11 cellular contexts compared by ENCODE assay signal in the genomic region with DNA sequence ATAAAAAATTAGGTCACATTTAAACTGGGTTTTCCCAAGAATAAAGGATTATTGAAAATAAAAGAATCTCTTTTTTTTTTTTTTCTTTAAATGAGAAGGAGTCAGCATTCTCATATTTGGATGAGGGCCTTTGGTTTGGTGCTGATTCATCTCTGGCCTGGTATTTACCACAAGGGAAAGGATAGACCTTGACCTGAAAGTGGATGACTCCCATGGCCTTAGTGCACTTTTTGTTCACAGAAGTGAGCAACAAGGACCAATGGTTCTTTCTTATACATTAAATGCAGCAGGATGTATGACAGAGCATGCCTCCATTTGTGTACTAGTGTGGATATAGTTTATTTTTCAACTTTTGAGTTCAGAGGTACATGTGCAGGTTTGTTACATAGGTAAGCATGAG. TPM values are rescaled to one million over a fixed set of nuclear protein-coding genes. Genes with fewer than 3 reads are reported as not detected.
DNase-seq lines count a peak whose midpoint lies in the region; ATAC-seq and TF ChIP-seq lines count a peak whose summit lies in the region.
"Had no signal": no experiment of that assay in that cellular context is flagged by ENCODE, and none has a peak within 500 bp of the region (broad histone marks: within the 10 kb centered on the region; RNA-seq: fewer than 3 reads in every experiment).

No MANE protein-coding gene starts in this region.

- no peaks in the 10 kb centered on the region for H3K9me3 ChIP-seq in upper lobe of right lung
- H3K9me3 ChIP-seq: vagina had no signal

- no peak overlapping the region for H3K4me3 ChIP-seq in upper lobe of right lung
- H3K4me3 ChIP-seq: vagina had no signal

- peak; percentile 63 for ATAC-seq in HG02798 (IDR thresholded peaks at IDR 0.05; ENCODE audit: poor library complexity, unreplicated experiment)
- ATAC-seq in stimulated activated naive CD8-positive, alpha-beta T cell treated with anti-CD3 and anti-CD28 coated beads, Interleukin-15, Interleukin-2, amounts not matched to agents 100 U/mL and 50 U/mL, for 24 hours = peak; percentile 88
- ATAC-seq in upper lobe of right lung = no peak

- peak; percentile 30 for DNase-seq in stimulated activated CD4-positive, alpha-beta T cell treated with anti-CD3 and anti-CD28 coated beads, Interleukin-1b, Interleukin-23, amount 100 ng/mL, for 48 hours
- DNase-seq in stimulated activated CD4-positive, alpha-beta T cell treated with anti-CD3 and anti-CD28 coated beads, Interleukin-4, amount 100 ng/mL, for 1 hour = no peak
- DNase-seq in RPMI8226 (peak; percentile 18), upper lobe of right lung (no peak), NK-92 (lab: John Stamatoyannopoulos, UW; ENCODE audit: unreplicated experiment) (no peak)
- DNase-seq in stimulated activated naive CD8-positive, alpha-beta T cell treated with anti-CD3 and anti-CD28 coated beads, Interleukin-15, Interleukin-2, amounts not matched to agents 100 U/mL and 50 U/mL, for 24 hours = peak; percentile 14
- no peak for DNase-seq in central memory CD4-positive, alpha-beta T cell
- DNase-seq: activated CD4-positive, alpha-beta T cell treated with anti-CD3 and anti-CD28 coated beads for 4 hours; KBM-7 had no signal

- H3K27me3 ChIP-seq in upper lobe of right lung = no peaks in the 10 kb centered on the region
- H3K27me3 ChIP-seq: vagina had no signal

- no peak overlapping the region for H3K27ac ChIP-seq in upper lobe of right lung
- H3K27ac ChIP-seq: vagina had no signal

- TF ChIP-seq CTCF in upper lobe of right lung (IDR thresholded peaks at IDR 0.05) = no peak

- H3K4me1 ChIP-seq in upper lobe of right lung = peaks cover 5% of the 10 kb centered on the region

- peaks cover 8% of the 10 kb centered on the region for H3K36me3 ChIP-seq in upper lobe of right lung

- intact Hi-C loops in upper lobe of right lung (cut with DNase I) = no loop called here

RNA-seq across cellular contexts. Expression of a gene that starts 6.9 kb away (rescaled TPM):
- 21.7 TPM for total RNA-seq in upper lobe of right lung

RNA-seq across cellular contexts. Expression of a gene that starts 32.2 kb away (rescaled TPM):
- total RNA-seq in upper lobe of right lung = 18.6 TPM

Comparison
In these comparisons a context has a peak if more than half of its experiments do, and no peak if none do; other contexts are left out.
1. DNase-seq: peak in stimulated activated CD4-positive, alpha-beta T cell treated with anti-CD3 and anti-CD28 coated beads, Interleukin-1b, Interleukin-23, amount 100 ng/mL, for 48 hours (single experiment), RPMI8226 (single experiment) and stimulated activated naive CD8-positive, alpha-beta T cell treated with anti-CD3 and anti-CD28 coated beads, Interleukin-15, Interleukin-2, amounts not matched to agents 100 U/mL and 50 U/mL, for 24 hours (single experiment); none in stimulated activated CD4-positive, alpha-beta T cell treated with anti-CD3 and anti-CD28 coated beads, Interleukin-4, amount 100 ng/mL, for 1 hour (single experiment), central memory CD4-positive, alpha-beta T cell (single experiment), upper lobe of right lung (single experiment) and NK-92 (single experiment).